In the genomic region with DNA sequence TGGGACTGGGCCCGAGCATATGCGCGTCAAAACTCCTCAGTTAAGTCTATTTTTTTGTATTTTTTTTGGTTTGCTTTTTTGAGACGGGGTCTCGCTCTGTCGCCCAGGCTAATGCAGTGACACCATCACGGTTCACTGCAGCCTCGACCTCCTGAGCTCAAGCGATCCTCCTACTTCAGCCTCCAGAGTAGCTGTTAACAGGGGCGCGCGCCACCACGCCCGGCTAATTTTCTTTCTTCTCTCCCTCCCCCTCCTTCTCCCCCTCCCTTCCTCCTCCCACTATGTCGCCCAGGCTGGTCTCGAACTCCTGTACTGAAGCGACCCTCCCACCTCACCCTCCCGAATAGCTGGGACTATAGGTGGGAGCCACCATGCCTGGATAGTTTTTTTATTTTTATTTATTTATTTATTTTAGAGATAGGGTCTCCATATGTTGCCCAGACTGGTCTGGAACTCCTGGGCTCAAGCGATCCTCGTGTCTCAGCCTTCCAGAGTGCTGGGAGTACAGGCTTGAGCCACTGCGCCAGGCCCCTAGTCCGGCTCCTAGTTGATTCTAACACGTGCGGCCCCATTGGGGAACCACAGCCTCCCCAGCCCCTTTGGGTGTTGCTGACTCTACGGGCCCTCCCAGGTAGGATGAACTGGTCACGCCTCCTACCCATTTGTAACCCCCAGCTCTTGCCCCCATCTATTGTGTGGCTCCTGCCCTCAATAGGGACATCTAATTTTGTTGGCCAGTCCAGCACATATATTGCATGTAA, we compare ENCODE assay signal across 8 cellular contexts. TPM values are rescaled to one million over a fixed set of nuclear protein-coding genes. Genes with fewer than 3 reads are reported as not detected.
A peak's percentile ranks its signal among the peaks of the same experiment; 100 is the strongest.
DNase-seq lines count a peak whose midpoint lies in the region; ATAC-seq and TF ChIP-seq lines count a peak whose summit lies in the region.

No MANE protein-coding gene starts in this region.

- in situ Hi-C loops in Panc1 (cut with HindIII; ENCODE audit: low pct_unique_long_range_greater_than_20kb, low sequenced_read_pairs): no loop called here

- H3K4me1 ChIP-seq in Caco-2 (peaks cover 19% of the 10 kb centered on the region), Panc1 (ENCODE audit: control insufficient read depth, insufficient read depth, low read length) (peaks cover 32% of the 10 kb centered on the region), esophagus squamous epithelium (peaks cover 30 to 51% (median 33%) of the 10 kb centered on the region in 3 donors), parathyroid adenoma (peaks cover 22% of the 10 kb centered on the region)

- CTCF ChIA-PET in Caco-2 (lab: Charles Lee): interaction anchor here (0.8 kb wide), 1 partner anchor 19 kb away, joined by 4 read pairs; a partner anchor contains a TSS
- CTCF ChIA-PET in Panc1 (lab: Charles Lee): no interaction called here

- BruUV-seq in Caco-2 (replicated peaks; lab: Mats Ljungman, UMichigan) (TSS peak; percentile 45), Panc1 (replicated peaks; lab: Mats Ljungman, UMichigan) (TSS peak; percentile 74)

- peak overlapping the region; percentile 87 for H3K4me3 Mint-ChIP-seq in Caco-2 (ENCODE audit: unreplicated experiment)

- no peak for TF ChIP-seq CTCF in Caco-2 (IDR thresholded peaks at IDR 0.05; ENCODE audit: insufficient read depth in 1 of 2, low read depth in 1 of 2, low read length in 1 of 2, severe bottlenecking in 1 of 2, unreplicated experiment in 1 of 2)
- no peak for TF ChIP-seq CTCF in Panc1 (IDR thresholded peaks at IDR 0.05)
- no peak for TF ChIP-seq CTCF in esophagus squamous epithelium (IDR thresholded peaks at IDR 0.05)
- no peak for TF ChIP-seq CTCF in parathyroid adenoma (IDR thresholded peaks at IDR 0.05)

- H3K79me2 ChIP-seq in parathyroid adenoma: peaks cover 3% of the 10 kb centered on the region

- H3K36me3 Mint-ChIP-seq in Caco-2 (ENCODE audit: insufficient read depth, unreplicated experiment): peaks cover 24% of the 10 kb centered on the region

- H3K9me3 ChIP-seq in Caco-2 (no peaks in the 10 kb centered on the region), Panc1 (ENCODE audit: control insufficient read depth, insufficient read depth, low read depth, low read length) (no peaks in the 10 kb centered on the region), esophagus squamous epithelium (no peaks in the 10 kb centered on the region), parathyroid adenoma (ENCODE audit: control insufficient read depth, low read length) (no peaks in the 10 kb centered on the region)

- no peak for ATAC-seq in Panc1
- no peak for ATAC-seq in HG03039 (IDR thresholded peaks at IDR 0.05; ENCODE audit: unreplicated experiment)
- no peak for ATAC-seq in GM18909 (IDR thresholded peaks at IDR 0.05; ENCODE audit: poor library complexity, unreplicated experiment)
- no peak for ATAC-seq in HG03135 (IDR thresholded peaks at IDR 0.05; ENCODE audit: unreplicated experiment)

- H3K27me3 ChIP-seq in Caco-2 (replicated peaks; ENCODE audit: control insufficient read depth, insufficient read depth, low read length): no peaks in the 10 kb centered on the region
- H3K27me3 ChIP-seq in Panc1 (ENCODE audit: control insufficient read depth, insufficient read depth, low read length): no peaks in the 10 kb centered on the region
- no peaks in the 10 kb centered on the region for H3K27me3 ChIP-seq in esophagus squamous epithelium
- H3K27me3 ChIP-seq in parathyroid adenoma (ENCODE audit: control insufficient read depth, insufficient read depth, low read length): no peaks in the 10 kb centered on the region

- H3K4me1 Mint-ChIP-seq in Caco-2 (ENCODE audit: low read depth, unreplicated experiment): peaks cover 12% of the 10 kb centered on the region

- intact Hi-C loops in Caco-2 (cut with micrococcal nuclease; ENCODE audit: unreplicated experiment) (loop anchor here (1.0 to 2.0 kb wide), 4 partner anchors 19 to 103 kb away; a partner anchor contains a TSS), Panc1 (cut with micrococcal nuclease; ENCODE audit: unreplicated experiment) (no loop called here), esophagus squamous epithelium (cut with DNase I) (no loop called here)

- H3K4me2 ChIP-seq in parathyroid adenoma (ENCODE audit: low read length): peak overlapping the region; percentile 68

- no peaks in the 10 kb centered on the region for H3K27me3 Mint-ChIP-seq in Caco-2 (ENCODE audit: insufficient read depth, unreplicated experiment)

- peak in 1 of 2 experiments; percentile 32 for DNase-seq in Caco-2
- DNase-seq in Panc1 (ENCODE audit: low read depth, low spot score): no peak
- no peak for DNase-seq in esophagus squamous epithelium (lab: John Stamatoyannopoulos, UW)
- no peak for DNase-seq in SK-N-DZ (ENCODE audit: low spot score)

- no peaks in the 10 kb centered on the region for H3K9me3 Mint-ChIP-seq in Caco-2 (ENCODE audit: unreplicated experiment)

- H3K27ac Mint-ChIP-seq in Caco-2 (ENCODE audit: unreplicated experiment): peak overlapping the region; percentile 85

- H3K4me3 ChIP-seq in Caco-2 (ENCODE audit: low read depth, low read length) (peak overlapping the region; percentile 65), Panc1 (ENCODE audit: low read depth in 2 of 2, low read length in 2 of 2) (peak overlapping the region; percentile 64 to 94), esophagus squamous epithelium (peak overlapping the region; percentile 62 to 95 (median 65)), parathyroid adenoma (ENCODE audit: low read depth, low read length) (peak overlapping the region; percentile 82)

- peak overlapping the region; percentile 49 for H3K9ac ChIP-seq in parathyroid adenoma

- H2AFZ ChIP-seq in parathyroid adenoma: peak overlapping the region; percentile 14

- H3K36me3 ChIP-seq in Caco-2 (ENCODE audit: control insufficient read depth, insufficient read depth, low read length): no peaks in the 10 kb centered on the region; the same call in 1 of the 2 replicates
- H3K36me3 ChIP-seq in Panc1 (ENCODE audit: control insufficient read depth, insufficient read depth, low read length): no peaks in the 10 kb centered on the region
- H3K36me3 ChIP-seq in esophagus squamous epithelium: no peaks in the 10 kb centered on the region
- H3K36me3 ChIP-seq in parathyroid adenoma (ENCODE audit: control insufficient read depth, insufficient read depth, low read length): no peaks in the 10 kb centered on the region

- H3K27ac ChIP-seq in Panc1 (ENCODE audit: low read length) (peak overlapping the region; percentile 89), esophagus squamous epithelium (peak overlapping the region; percentile 89 to 96 (median 92)), parathyroid adenoma (peak overlapping the region; percentile 89)

- 23 to 28% methylated on average over 22 to 26 of the region's 26 CpGs for WGBS in esophagus squamous epithelium, 2 donors

- POLR2A ChIA-PET in Caco-2 (lab: Charles Lee) (interaction anchor here (0.7 to 1.0 kb wide), 2 partner anchors 19 to 37 kb away, joined by 5 to 6 read pairs; a partner anchor contains a TSS), Panc1 (lab: Charles Lee) (interaction anchor here (0.6 to 1.0 kb wide), 7 partner anchors 12 to 333 kb away, joined by 3 to 7 read pairs (median 4); no protein-coding TSS in a partner anchor)

- no peak for TF ChIP-seq POLR2A in esophagus squamous epithelium (IDR thresholded peaks at IDR 0.05)

RNA-seq across cellular contexts. Expression of a gene that starts 0.8 kb away (rescaled TPM):
- total RNA-seq in Caco-2 (2022) (2.2 and 2.3 TPM in 2 replicates), Panc1 (2021; ENCODE audit: unreplicated experiment) (1.6 TPM), esophagus squamous epithelium (1 to 10 TPM; 2.4 to 6.7 (median 3.3) TPM)
- 3.7 TPM for polyA plus RNA-seq in Panc1 (2012; ENCODE audit: insufficient read length)
- 2.4 and 4.2 TPM in 2 replicates for polyA plus RNA-seq in SK-N-DZ (2014; cell fraction: cytosol; rRNA removed)
- 1.7 and 5.6 TPM in 2 replicates for polyA plus RNA-seq in SK-N-DZ (2014; cell fraction: nucleus; rRNA removed)

RNA-seq across cellular contexts. Expression of a gene that starts 5.4 kb away (rescaled TPM):
- 1,436 and 1,611 TPM in 2 replicates for total RNA-seq in Caco-2 (2022)
- total RNA-seq in Panc1 (2021; ENCODE audit: unreplicated experiment): 1,487 TPM
- 2,835 TPM for polyA plus RNA-seq in Panc1 (2012; ENCODE audit: insufficient read length)
- total RNA-seq in esophagus squamous epithelium: 1,000 to 10,000 TPM; 1,292 to 2,917 (median 1,952) TPM
- polyA plus RNA-seq in SK-N-DZ (2014; cell fraction: cytosol; rRNA removed): 2,519 and 3,162 TPM in 2 replicates
- 1,307 and 1,926 TPM in 2 replicates for polyA plus RNA-seq in SK-N-DZ (2014; cell fraction: nucleus; rRNA removed)

RNA-seq across cellular contexts. Expression of a gene that starts 13.8 kb away (rescaled TPM):
- total RNA-seq in Caco-2 (2022): 0.73 and 1.3 TPM in 2 replicates
- 1.6 TPM for total RNA-seq in Panc1 (2021; ENCODE audit: unreplicated experiment)
- polyA plus RNA-seq in Panc1 (2012; ENCODE audit: insufficient read length): 0.23 TPM
- total RNA-seq in esophagus squamous epithelium: 10 to 100 TPM in 2 of 4 donors, 1 to 10 TPM in 2; 5.0 to 30.5 (median 15.7) TPM
- not detected in 2 replicates for polyA plus RNA-seq in SK-N-DZ (2014; cell fraction: cytosol; rRNA removed)
- not detected in 2 replicates for polyA plus RNA-seq in SK-N-DZ (2014; cell fraction: nucleus; rRNA removed)

RNA-seq across cellular contexts. Expression of a gene that starts 19.1 kb away (rescaled TPM):
- total RNA-seq in Caco-2 (2022): 1.6 and 1.7 TPM in 2 replicates
- total RNA-seq in Panc1 (2021; ENCODE audit: unreplicated experiment): 1.9 TPM
- 4.0 TPM for polyA plus RNA-seq in Panc1 (2012; ENCODE audit: insufficient read length)
- 1 to 10 TPM in 3 of 4 donors, under 1 TPM in 1; 0.87 to 1.9 (median 1.4) TPM for total RNA-seq in esophagus squamous epithelium
- 1.2 and 1.5 TPM in 2 replicates for polyA plus RNA-seq in SK-N-DZ (2014; cell fraction: cytosol; rRNA removed)
- 3.8 and 6.7 TPM in 2 replicates for polyA plus RNA-seq in SK-N-DZ (2014; cell fraction: nucleus; rRNA removed)

RNA-seq across cellular contexts. Expression of a gene that starts 26.8 kb away (rescaled TPM):
- total RNA-seq in Caco-2 (2022) (4.9 and 5.7 TPM in 2 replicates), Panc1 (2021; ENCODE audit: unreplicated experiment) (29.0 TPM), esophagus squamous epithelium (10 to 100 TPM in 2 of 4 donors, 1 to 10 TPM in 2; 8.5 to 13.4 (median 9.4) TPM)
- polyA plus RNA-seq in Panc1 (2012; ENCODE audit: insufficient read length): 16.4 TPM
- 3.6 and 7.2 TPM in 2 replicates for polyA plus RNA-seq in SK-N-DZ (2014; cell fraction: cytosol; rRNA removed)
- polyA plus RNA-seq in SK-N-DZ (2014; cell fraction: nucleus; rRNA removed): 1.8 and 9.7 TPM in 2 replicates
